9 cellular contexts compared by ENCODE assay signal in genomic region chr17:61403846-61404701, GRCh38. TPM values are rescaled to one million over a fixed set of nuclear protein-coding genes. Genes with fewer than 3 reads are reported as not detected.
DNase-seq lines count a peak whose midpoint lies in the region; ATAC-seq and TF ChIP-seq lines count a peak whose summit lies in the region.
"Had no signal": no experiment of that assay in that cellular context is flagged by ENCODE, and none has a peak within 500 bp of the region (broad histone marks: within the 10 kb centered on the region; RNA-seq: fewer than 3 reads in every experiment).

No MANE protein-coding gene starts in this region.

- H3K9me3 Mint-ChIP-seq in T-helper 2 cell treated with Interferon-gamma antibody and Interleukin-4, amounts not matched to agents 5 μg/mL and 100 μg/mL, for 36 hours: no peaks in the 10 kb centered on the region

- no peaks in the 10 kb centered on the region for H3K36me3 ChIP-seq in H7 (replicated peaks; ENCODE audit: control insufficient read depth, insufficient read depth, low read length)
- peaks cover 0 to 42% of the 10 kb centered on the region in 2 donors for H3K36me3 ChIP-seq in gastroesophageal sphincter
- no peaks in the 10 kb centered on the region for H3K36me3 ChIP-seq in sigmoid colon

- no peak for TF ChIP-seq EP300 in gastroesophageal sphincter (IDR thresholded peaks at IDR 0.05)
- no peak for TF ChIP-seq EP300 in sigmoid colon (IDR thresholded peaks at IDR 0.05)

- in situ Hi-C loops in KBM-7 (cut with MboI; ENCODE audit: low pct_unique_long_range_greater_than_20kb, low sequenced_read_pairs): loop anchor here (25.0 kb wide), 2 partner anchors 158 to 433 kb away; no protein-coding TSS in a partner anchor

- H3K36me3 Mint-ChIP-seq in T-helper 2 cell treated with Interferon-gamma antibody and Interleukin-4, amounts not matched to agents 5 μg/mL and 100 μg/mL, for 36 hours (ENCODE audit: low read depth): no peaks in the 10 kb centered on the region

- 41 to 42% methylated on average over 10 to 17 of the region's 71 CpGs for WGBS in gastroesophageal sphincter (ENCODE audit: low coverage in 1 of 2), 2 donors
- 7 to 12% methylated on average over 71 of the region's 71 CpGs for WGBS in sigmoid colon, 2 donors

- H3K27me3 ChIP-seq in H7 (ENCODE audit: control insufficient read depth, insufficient read depth, low read length): peaks cover 98% of the 10 kb centered on the region
- peaks cover 78% of the 10 kb centered on the region for H3K27me3 ChIP-seq in gastroesophageal sphincter
- H3K27me3 ChIP-seq in sigmoid colon: peaks cover 73 to 100% (median 93%) of the 10 kb centered on the region in 3 donors

- H3K27me3 Mint-ChIP-seq in T-helper 2 cell treated with Interferon-gamma antibody and Interleukin-4, amounts not matched to agents 5 μg/mL and 100 μg/mL, for 36 hours (ENCODE audit: low read depth): peaks cover 76% of the 10 kb centered on the region

- H3K4me3 ChIP-seq in H7 (ENCODE audit: insufficient read depth, low read depth, low read length): no peak overlapping the region; the same call in 1 of the 2 replicates
- peak overlapping the region in 1 of 2 donors; percentile 57 for H3K4me3 ChIP-seq in gastroesophageal sphincter
- peak overlapping the region in 3 of 4 donors; percentile 14 to 28 (median 24) for H3K4me3 ChIP-seq in sigmoid colon

- peaks cover 0 to 95% (median 20%) of the 10 kb centered on the region in 3 donors for H3K4me1 ChIP-seq in gastroesophageal sphincter
- peaks cover 0 to 59% (median 55%) of the 10 kb centered on the region in 4 donors for H3K4me1 ChIP-seq in sigmoid colon

- no peak for TF ChIP-seq CTCF in gastroesophageal sphincter (IDR thresholded peaks at IDR 0.05)
- TF ChIP-seq CTCF in sigmoid colon (IDR thresholded peaks at IDR 0.05): no peak

- DNase-seq in H7 (peak; percentile 81), sigmoid colon (peak; percentile 64), nucleus accumbens (lab: John Stamatoyannopoulos, UW) (no peak), KBM-7 (no peak)
- DNase-seq in T-helper 2 cell treated with Interferon-gamma antibody and Interleukin-4, amounts not matched to agents 5 μg/mL and 100 μg/mL, for 36 hours (ENCODE audit: low spot score): no peak

- intact Hi-C loops in sigmoid colon (cut with DNase I): loop anchor here (5.0 kb wide), 1 partner anchor 152 kb away; no protein-coding TSS in a partner anchor

- TF ChIP-seq POLR2A in gastroesophageal sphincter (IDR thresholded peaks at IDR 0.05) (no peak), sigmoid colon (IDR thresholded peaks at IDR 0.05) (no peak)

- peak overlapping the region; percentile 3 for H3K4me3 Mint-ChIP-seq in T-helper 2 cell treated with Interferon-gamma antibody and Interleukin-4, amounts not matched to agents 5 μg/mL and 100 μg/mL, for 36 hours

- H3K4me1 Mint-ChIP-seq in T-helper 2 cell treated with Interferon-gamma antibody and Interleukin-4, amounts not matched to agents 5 μg/mL and 100 μg/mL, for 36 hours (ENCODE audit: low read depth): peaks cover 15% of the 10 kb centered on the region

- no peaks in the 10 kb centered on the region for H3K9me3 ChIP-seq in gastroesophageal sphincter
- H3K9me3 ChIP-seq in sigmoid colon: no peaks in the 10 kb centered on the region

- ATAC-seq in gastroesophageal sphincter (no peak), GM18870 (IDR thresholded peaks at IDR 0.05; ENCODE audit: unreplicated experiment) (no peak)

- H3K27ac Mint-ChIP-seq in T-helper 2 cell treated with Interferon-gamma antibody and Interleukin-4, amounts not matched to agents 5 μg/mL and 100 μg/mL, for 36 hours: no peak overlapping the region

- H3K27ac ChIP-seq in gastroesophageal sphincter (peak overlapping the region in 3 of 4 donors; percentile 3 to 94 (median 57)), sigmoid colon (peak overlapping the region in 3 of 4 donors; percentile 0 to 91 (median 20))

RNA-seq across cellular contexts. Expression of gene TBX2, which starts 4.4 kb away (rescaled TPM):
- total RNA-seq in H7 (2014; rRNA removed; shearing (Covaris generic)): not detected in 2 replicates
- 10 to 100 TPM; 19.0 to 33.6 (median 22.8) TPM for total RNA-seq in gastroesophageal sphincter
- total RNA-seq in sigmoid colon: 1 to 10 TPM in 3 of 4 donors, under 1 TPM in 1; 0.99 to 5.3 (median 2.3) TPM
- 1 to 10 TPM; 2.3 to 5.3 (median 3.6) TPM for polyA plus RNA-seq in sigmoid colon

RNA-seq across cellular contexts. Expression of gene TBX4, which starts 48.1 kb away (rescaled TPM):
- not detected in 2 replicates for total RNA-seq in H7 (2014; rRNA removed; shearing (Covaris generic))
- total RNA-seq in gastroesophageal sphincter (under 1 TPM in 1 of 4 donors, not detected in 3; 0.27 TPM), sigmoid colon (not detected)
- not detected for polyA plus RNA-seq in sigmoid colon
- total RNA-seq: LHCN-M2, liver had no signal
- polyA plus RNA-seq: liver had no signal

Comparison
In these comparisons a context has a peak if more than half of its experiments do, and no peak if none do; other contexts are left out.
1. DNase-seq: peak in H7 (single experiment) and sigmoid colon (single experiment); none in T-helper 2 cell treated with Interferon-gamma antibody and Interleukin-4, amounts not matched to agents 5 μg/mL and 100 μg/mL, for 36 hours (single experiment), nucleus accumbens (0 of 56) and KBM-7 (single experiment).